8 cellular contexts compared by ENCODE assay signal in genomic region chr9:37466037-37466709, GRCh38. TPM values are rescaled to one million over a fixed set of nuclear protein-coding genes. Genes with fewer than 3 reads are reported as not detected.
DNase-seq lines count a peak whose midpoint lies in the region; ATAC-seq and TF ChIP-seq lines count a peak whose summit lies in the region.

No MANE protein-coding gene starts in this region.

- H3K9me3 ChIP-seq in naive thymus-derived CD4-positive, alpha-beta T cell (ENCODE audit: control insufficient read depth in 2 of 3, low read length in 3 of 3), result no peaks in the 10 kb centered on the region
- H3K9me3 ChIP-seq in tibial artery, result no peaks in the 10 kb centered on the region

- H3K27ac Mint-ChIP-seq in naive thymus-derived CD4-positive, alpha-beta T cell, result peak overlapping the region; percentile 88 to 98 (median 95)

- no peaks in the 10 kb centered on the region for H3K27me3 ChIP-seq in naive thymus-derived CD4-positive, alpha-beta T cell (ENCODE audit: control insufficient read depth in 2 of 2, insufficient read depth in 2 of 2, low read length in 2 of 2)
- H3K27me3 ChIP-seq in tibial artery, result no peaks in the 10 kb centered on the region

- DNase-seq in NCI-H1417 (lab: John Stamatoyannopoulos, UW), result peak; percentile 66 to 84 (median 80)
- no peak for DNase-seq in NCI-H1417 treated with DMSO at 0.1 percent for 48 hours (lab: John Stamatoyannopoulos, UW)
- peak; percentile 85 to 88 for DNase-seq in NCI-H2081 (lab: John Stamatoyannopoulos, UW)
- DNase-seq in activated T-cell treated with anti-CD3 and anti-CD28 coated beads for 48 hours (ENCODE audit: low read depth), result peak; percentile 24
- no peak for DNase-seq in fibroblast of mammary gland (ENCODE audit: low read depth)
- peak in 4 of 9 donors; percentile 8 to 34 (median 28) for DNase-seq in naive thymus-derived CD4-positive, alpha-beta T cell
- DNase-seq in tibial artery, result peak in 1 of 2 donors; percentile 68

- H3K4me3 ChIP-seq in fibroblast of mammary gland (ENCODE audit: control insufficient read depth, low read depth, low read length) (peak overlapping the region; percentile 91), tibial artery (peak overlapping the region; percentile 92 to 98)
- peak overlapping the region; percentile 76 for H3K4me3 ChIP-seq in naive thymus-derived CD4-positive, alpha-beta T cell (ENCODE audit: low read length)

- intact Hi-C loops in naive thymus-derived CD4-positive, alpha-beta T cell (cut with micrococcal nuclease), result loop anchor here (5.0 to 10.0 kb wide), 3 partner anchors 381 to 1654 kb away; partner anchors contain the start of genes SHB (in 1 of the 2) and SPAG8 (in 1 of the 2)
- intact Hi-C loops in tibial artery (cut with DNase I; ENCODE audit: low total_unique reads), result no loop called here

- peak overlapping the region; percentile 87 to 99 (median 96) for H3K4me3 Mint-ChIP-seq in naive thymus-derived CD4-positive, alpha-beta T cell

- peaks cover 12 to 24% of the 10 kb centered on the region in 2 donors for H3K4me1 ChIP-seq in naive thymus-derived CD4-positive, alpha-beta T cell (ENCODE audit: control insufficient read depth in 2 of 2, insufficient read depth in 2 of 2, low read length in 2 of 2)
- H3K4me1 ChIP-seq in tibial artery, result peaks cover 0 to 38% (median 22%) of the 10 kb centered on the region in 4 donors

- peak; percentile 6 for ATAC-seq in HG02678 (IDR thresholded peaks at IDR 0.05; ENCODE audit: unreplicated experiment)
- ATAC-seq in naive thymus-derived CD4-positive, alpha-beta T cell, result no peak

- no peaks in the 10 kb centered on the region for H3K27me3 Mint-ChIP-seq in naive thymus-derived CD4-positive, alpha-beta T cell

- peak overlapping the region; percentile 89 for H3K27ac ChIP-seq in naive thymus-derived CD4-positive, alpha-beta T cell (ENCODE audit: low read depth, low read length)
- H3K27ac ChIP-seq in tibial artery, result peak overlapping the region; percentile 99 to 100

- H3K36me3 Mint-ChIP-seq in naive thymus-derived CD4-positive, alpha-beta T cell, result peaks cover 0 to 9% (median 0%) of the 10 kb centered on the region in 5 donors

- H3K9me3 Mint-ChIP-seq in naive thymus-derived CD4-positive, alpha-beta T cell, result peaks cover 0 to 4% (median 0%) of the 10 kb centered on the region in 11 donors

- H3K4me1 Mint-ChIP-seq in naive thymus-derived CD4-positive, alpha-beta T cell, result peaks cover 28 to 37% (median 32%) of the 10 kb centered on the region in 7 donors

- no peak for TF ChIP-seq CTCF in fibroblast of mammary gland (conservative IDR thresholded peaks at IDR 0.05; ENCODE audit: control insufficient read depth, insufficient read depth, low read depth, low read length)
- no peak for TF ChIP-seq CTCF in tibial artery (IDR thresholded peaks at IDR 0.05)

- peaks cover 0 to 9% (median 0%) of the 10 kb centered on the region in 3 experiments for H3K36me3 ChIP-seq in naive thymus-derived CD4-positive, alpha-beta T cell (ENCODE audit: control insufficient read depth in 2 of 3, insufficient read depth in 3 of 3, low read length in 3 of 3)
- no peaks in the 10 kb centered on the region for H3K36me3 ChIP-seq in tibial artery

- CTCF ChIA-PET in naive thymus-derived CD4-positive, alpha-beta T cell (lab: Charles Lee), result interaction anchor here (0.8 to 0.9 kb wide), 2 partner anchors 8 to 19 kb away, joined by 3 read pairs; no protein-coding TSS in a partner anchor

- POLR2A ChIA-PET in naive thymus-derived CD4-positive, alpha-beta T cell (lab: Charles Lee), result interaction anchor here (0.6 to 5.2 kb wide), 5 partner anchors 10 to 44 kb away, joined by 3 to 52 read pairs (median 3); partner anchors contain the start of genes GRHPR and POLR1E

RNA-seq across cellular contexts. Expression of gene ZBTB5, which starts 0.9 kb away (rescaled TPM):
- 10 to 100 TPM in 4 of 5 experiments, 1 to 10 TPM in 1; 8.5 to 16.8 (median 14.8) TPM for total RNA-seq in naive thymus-derived CD4-positive, alpha-beta T cell
- polyA plus RNA-seq in naive thymus-derived CD4-positive, alpha-beta T cell, result 1 to 10 TPM in 1 of 2 donors, under 1 TPM in 1; 0.60 to 1.4 TPM

RNA-seq across cellular contexts. Expression of gene POLR1E, which starts 19.6 kb away (rescaled TPM):
- 10 to 100 TPM; 24.7 to 40.0 (median 31.0) TPM for total RNA-seq in naive thymus-derived CD4-positive, alpha-beta T cell
- polyA plus RNA-seq in naive thymus-derived CD4-positive, alpha-beta T cell, result 10 to 100 TPM; 20.7 to 22.7 TPM

RNA-seq across cellular contexts. Expression of gene GRHPR, which starts 43.7 kb away (rescaled TPM):
- total RNA-seq in naive thymus-derived CD4-positive, alpha-beta T cell, result 10 to 100 TPM; 33.2 to 58.6 (median 53.1) TPM
- polyA plus RNA-seq in naive thymus-derived CD4-positive, alpha-beta T cell, result 10 to 100 TPM; 78.1 to 94.7 TPM

Comparison
In these comparisons a context has a peak if more than half of its experiments do, and no peak if none do; other contexts are left out.
1. DNase-seq: peak in NCI-H1417 (3 of 3), NCI-H2081 (2 of 2) and activated T-cell treated with anti-CD3 and anti-CD28 coated beads for 48 hours (single experiment); none in NCI-H1417 treated with DMSO at 0.1 percent for 48 hours (single experiment) and fibroblast of mammary gland (single experiment).
2. Peak in every context shown above with its lines, with median percentiles within 50 percentile points of each other: H3K4me3 ChIP-seq.